In genomic region chr11:102208835-102209234, GRCh38 we compare ENCODE assay signal across 25 cellular contexts.
DNase-seq lines count a peak whose midpoint lies in the region; ATAC-seq and TF ChIP-seq lines count a peak whose summit lies in the region.
"Had no signal": no experiment of that assay in that cellular context is flagged by ENCODE, and none has a peak within 500 bp of the region (broad histone marks: within the 10 kb centered on the region; RNA-seq: fewer than 3 reads in every experiment).

No MANE protein-coding gene starts in this region.

- no peak overlapping the region for H2BK15ac ChIP-seq in mesendoderm (replicated peaks; ENCODE audit: low read depth)

- H3K9ac ChIP-seq in mesendoderm (ENCODE audit: low read length) = no peak overlapping the region
- H3K9ac ChIP-seq: BLaER1 treated with 17β-estradiol and CSF1 and Interleukin-3, amounts not matched to agents 10 nM and 100 nM; KMS-11 had no signal

- H2BK5ac ChIP-seq in mesendoderm (ENCODE audit: low read length) = no peak overlapping the region

- H4K5ac ChIP-seq in mesendoderm (ENCODE audit: low read length) = no peak overlapping the region

- TF ChIP-seq CTCF in cardiac muscle cell (IDR thresholded peaks at IDR 0.05; ENCODE audit: low read depth, low read length) (no peak), left ventricle myocardium inferior (IDR thresholded peaks at IDR 0.05; ENCODE audit: borderline replicate concordance) (no peak), esophagus muscularis mucosa (IDR thresholded peaks at IDR 0.05) (no peak)

- no peak overlapping the region for H3K56ac ChIP-seq in mesendoderm (ENCODE audit: low read length)

- intact Hi-C loops in left ventricle myocardium inferior (cut with micrococcal nuclease) = no loop called here
- intact Hi-C loops in esophagus muscularis mucosa (cut with DNase I) = no loop called here
- intact Hi-C loops in left colon (cut with DNase I, micrococcal nuclease) = no loop called here

- H3K27ac ChIP-seq in cardiac muscle cell (peak overlapping the region; percentile 18), left ventricle myocardium inferior (replicated peaks) (no peak overlapping the region), esophagus muscularis mucosa (replicated peaks in 1 of 4) (peak overlapping the region in 3 of 4 donors; percentile 8 to 34 (median 9)), mesendoderm (ENCODE audit: low read depth, low read length) (no peak overlapping the region)
- H3K27ac ChIP-seq: 22Rv1; BLaER1 treated with 17β-estradiol and CSF1 and Interleukin-3, amounts not matched to agents 10 nM and 100 nM; KMS-11; Peyer's patch; SJCRH30 had no signal

- no peaks in the 10 kb centered on the region for H3K9me3 ChIP-seq in cardiac muscle cell (ENCODE audit: low read depth)
- no peaks in the 10 kb centered on the region for H3K9me3 ChIP-seq in left ventricle myocardium inferior (replicated peaks)
- H3K9me3 ChIP-seq in esophagus muscularis mucosa = no peaks in the 10 kb centered on the region
- H3K9me3 ChIP-seq: BLaER1 treated with 17β-estradiol and CSF1 and Interleukin-3, amounts not matched to agents 10 nM and 100 nM; Caco-2; Peyer's patch; SJCRH30 had no signal

- no peak overlapping the region for H2BK120ac ChIP-seq in mesendoderm (ENCODE audit: low read depth, low read length)

- H4K8ac ChIP-seq in mesendoderm (ENCODE audit: low read depth, low read length) = no peak overlapping the region

- H3K4me1 ChIP-seq in cardiac muscle cell (ENCODE audit: low read depth) (no peaks in the 10 kb centered on the region), left ventricle myocardium inferior (peaks cover 10% of the 10 kb centered on the region), esophagus muscularis mucosa (peaks cover 0 to 37% (median 19%) of the 10 kb centered on the region in 4 donors), mesendoderm (ENCODE audit: control insufficient read depth, low read depth, low read length) (peaks cover 3% of the 10 kb centered on the region)
- H3K4me1 ChIP-seq: BLaER1 treated with 17β-estradiol and CSF1 and Interleukin-3, amounts not matched to agents 10 nM and 100 nM; Caco-2; Peyer's patch; SJCRH30 had no signal

- no peak for ATAC-seq in left colon

- no peak overlapping the region for H3K18ac ChIP-seq in mesendoderm (ENCODE audit: low read length)

- no peak overlapping the region for H3K4me3 ChIP-seq in cardiac muscle cell
- H3K4me3 ChIP-seq in left ventricle myocardium inferior = no peak overlapping the region
- H3K4me3 ChIP-seq in esophagus muscularis mucosa = no peak overlapping the region
- no peak overlapping the region for H3K4me3 ChIP-seq in mesendoderm (ENCODE audit: low read length)
- H3K4me3 ChIP-seq: BLaER1 treated with 17β-estradiol and CSF1 and Interleukin-3, amounts not matched to agents 10 nM and 100 nM; Peyer's patch; SJCRH30 had no signal

- H3K79me1 ChIP-seq in mesendoderm (ENCODE audit: low read length) = no peaks in the 10 kb centered on the region

- H2AK5ac ChIP-seq in mesendoderm (ENCODE audit: low read length) = no peak overlapping the region

- 74% methylated on average over 2 of the region's 2 CpGs for WGBS in esophagus muscularis mucosa
- no CpG with 5 or more reads among the region's 2 CpGs for whole genome bisulfite sequencing in mesendoderm (ENCODE audit: extremely low coverage, insufficient coverage, low lambda C conversion rate)

- no peaks in the 10 kb centered on the region for H3K79me2 ChIP-seq in mesendoderm (ENCODE audit: control insufficient read depth, insufficient read depth, low read length)

- H3K23ac ChIP-seq in mesendoderm (ENCODE audit: low read length) = no peak overlapping the region

- H3K36me3 ChIP-seq in cardiac muscle cell = peaks cover 46% of the 10 kb centered on the region
- peaks cover 72% of the 10 kb centered on the region for H3K36me3 ChIP-seq in left ventricle myocardium inferior
- peaks cover 3 to 70% (median 21%) of the 10 kb centered on the region in 4 donors for H3K36me3 ChIP-seq in esophagus muscularis mucosa
- H3K36me3 ChIP-seq in mesendoderm (ENCODE audit: control insufficient read depth, insufficient read depth, low read length) = peaks cover 1% of the 10 kb centered on the region
- H3K36me3 ChIP-seq: SJCRH30 had no signal

- no peak for DNase-seq in cardiac muscle cell (ENCODE audit: low read depth in 1 of 2, low spot score in 1 of 2)
- DNase-seq in left ventricle myocardium inferior = no peak
- DNase-seq in esophagus muscularis mucosa (ENCODE audit: extremely low spot score) = no peak
- peak; percentile 23 for DNase-seq in iPS-NIHi7 (ENCODE audit: extremely low spot score)
- no peak for DNase-seq in mucosa of gallbladder (ENCODE audit: low spot score)
- DNase-seq in left colon = no peak
- DNase-seq in superior temporal gyrus (ENCODE audit: extremely low spot score) = no peak
- DNase-seq in mesendoderm = no peak
- DNase-seq: Caco-2; CD4-positive, alpha-beta memory T cell; DMS 273 treated with DMSO at 0.1 percent for 48 hours; DMS79 treated with DMSO at 0.1 percent for 48 hours; HFFc6; IMR-90; NCI-H1105; NCI-H146; NCI-H2029; NCI-H2227 treated with DMSO at 0.1 percent for 48 hours; NCI-H510A treated with DMSO at 0.1 percent for 48 hours; NCI-H748 treated with DMSO at 0.1 percent for 48 hours; Peyer's patch; SJCRH30 had no signal

- no peak overlapping the region for H3K4me2 ChIP-seq in mesendoderm (ENCODE audit: low read length)
- H3K4me2 ChIP-seq: BLaER1 treated with 17β-estradiol and CSF1 and Interleukin-3, amounts not matched to agents 10 nM and 100 nM; KMS-11 had no signal

- no peak for TF ChIP-seq POLR2A in esophagus muscularis mucosa (IDR thresholded peaks at IDR 0.05; ENCODE audit: low read depth)

- H3K4ac ChIP-seq in mesendoderm (ENCODE audit: low read depth, low read length) = no peak overlapping the region

- no peaks in the 10 kb centered on the region for H3K27me3 ChIP-seq in cardiac muscle cell
- no peaks in the 10 kb centered on the region for H3K27me3 ChIP-seq in left ventricle myocardium inferior (ENCODE audit: low read depth)
- no peaks in the 10 kb centered on the region for H3K27me3 ChIP-seq in esophagus muscularis mucosa
- no peaks in the 10 kb centered on the region for H3K27me3 ChIP-seq in mesendoderm (ENCODE audit: insufficient read depth, low read length, poor library complexity)
- H3K27me3 ChIP-seq: BLaER1 treated with 17β-estradiol and CSF1 and Interleukin-3, amounts not matched to agents 10 nM and 100 nM; Peyer's patch; SJCRH30 had no signal

- no peak for TF ChIP-seq EP300 in esophagus muscularis mucosa (IDR thresholded peaks at IDR 0.05)

Comparison
In these comparisons a context has a peak if more than half of its experiments do, and no peak if none do; other contexts are left out.
1. H3K27ac ChIP-seq: peak in cardiac muscle cell (single experiment) and esophagus muscularis mucosa (3 of 4); none in left ventricle myocardium inferior (single experiment) and mesendoderm (single experiment).